8 cellular contexts compared by ENCODE assay signal in the genomic region with DNA sequence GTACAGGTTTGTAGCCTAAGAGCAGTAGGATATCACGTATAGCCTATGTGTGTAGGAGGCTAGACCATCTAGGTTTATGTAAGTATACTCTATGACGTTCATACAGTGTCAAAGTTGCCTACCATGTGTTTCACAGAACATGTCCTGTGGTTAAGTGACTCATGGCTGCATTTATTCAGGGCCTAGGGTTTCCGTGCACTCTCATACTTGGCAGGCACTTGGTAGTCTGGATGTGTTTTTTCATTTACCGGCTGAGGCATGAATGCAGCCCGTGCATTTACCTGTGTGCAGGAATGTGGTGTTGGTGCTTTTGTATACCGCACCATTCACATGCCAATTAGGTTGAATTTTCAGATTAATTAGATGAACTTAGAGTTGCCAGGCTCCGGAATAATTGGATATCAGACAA. TPM values are rescaled to one million over a fixed set of nuclear protein-coding genes. Genes with fewer than 3 reads are reported as not detected.
A peak's percentile ranks its signal among the peaks of the same experiment; 100 is the strongest.
DNase-seq lines count a peak whose midpoint lies in the region; ATAC-seq lines count a peak whose summit lies in the region.

No MANE protein-coding gene starts in this region.

- peak overlapping the region; percentile 84 for H3K27ac Mint-ChIP-seq in T-helper 17 cell
- peak overlapping the region; percentile 82 to 87 for H3K27ac Mint-ChIP-seq in effector memory CD8-positive, alpha-beta T cell

- H4K8ac ChIP-seq in neuronal stem cell (ENCODE audit: low read depth, low read length), result no peak overlapping the region

- no peak overlapping the region for H3K18ac ChIP-seq in neuronal stem cell (ENCODE audit: low read length)

- no peak overlapping the region for H3K4ac ChIP-seq in neuronal stem cell (ENCODE audit: low read length)

- H3K79me1 ChIP-seq in neuronal stem cell (ENCODE audit: low read depth, low read length), result no peaks in the 10 kb centered on the region

- H2BK5ac ChIP-seq in neuronal stem cell (ENCODE audit: low read length), result no peak overlapping the region

- no peaks in the 10 kb centered on the region for H3K9me3 Mint-ChIP-seq in effector memory CD8-positive, alpha-beta T cell

- ATAC-seq in T-helper 17 cell, result peak; percentile 99
- peak; percentile 99 for ATAC-seq in effector memory CD8-positive, alpha-beta T cell (replicated peaks)

- H2BK15ac ChIP-seq in neuronal stem cell (ENCODE audit: low read length), result no peak overlapping the region

- H2BK120ac ChIP-seq in neuronal stem cell (ENCODE audit: low read depth, low read length), result no peak overlapping the region

- no CpG with 5 or more reads among the region's 7 CpGs for WGBS in neuronal stem cell (ENCODE audit: extremely low coverage in 2 of 2, insufficient read length in 2 of 2, insufficient replicate concordance in 1 of 2), 2 donors

- no peak overlapping the region for H3K23ac ChIP-seq in neuronal stem cell (ENCODE audit: low read depth, low read length, poor library complexity)

- no peaks in the 10 kb centered on the region for H3K4me1 ChIP-seq in neuronal stem cell (ENCODE audit: control insufficient read depth in 2 of 2, insufficient read depth in 1 of 2, low read depth in 1 of 2, low read length in 2 of 2)

- DNase-seq in activated T-cell treated with anti-CD3 and anti-CD28 coated beads for 48 hours (ENCODE audit: low read depth), result peak; percentile 27
- no peak for DNase-seq in activated T-cell treated with anti-CD3 and anti-CD28 coated beads, Interleukin-2, amount 50 U/mL, for 1 hour
- peak in 1 of 3 donors; percentile 32 for DNase-seq in T-helper 17 cell
- DNase-seq in effector memory CD8-positive, alpha-beta T cell, result peak; percentile 29 to 42 (median 37)
- peak; percentile 19 to 41 (median 30) for DNase-seq in stimulated activated CD4-positive, alpha-beta T cell treated with anti-CD3 and anti-CD28 coated beads, TNF-alpha, amount 100 ng/mL, for 48 hours (ENCODE audit: low read depth in 3 of 3)
- no peak for DNase-seq in NCI-H1436 (lab: John Stamatoyannopoulos, UW)
- no peak for DNase-seq in neuronal stem cell (ENCODE audit: low spot score)
- no peak for DNase-seq in DMS79 (lab: John Stamatoyannopoulos, UW)

- H2AK5ac ChIP-seq in neuronal stem cell (ENCODE audit: low read depth, low read length), result no peak overlapping the region

- H3K4me3 ChIP-seq in neuronal stem cell (ENCODE audit: low read length in 2 of 2), result no peak overlapping the region

- no peak overlapping the region for H4K91ac ChIP-seq in neuronal stem cell (ENCODE audit: low read depth, low read length, poor library complexity)

- peaks cover 10% of the 10 kb centered on the region for H3K27me3 Mint-ChIP-seq in T-helper 17 cell
- peaks cover 17 to 19% of the 10 kb centered on the region in 2 donors for H3K27me3 Mint-ChIP-seq in effector memory CD8-positive, alpha-beta T cell

- no peaks in the 10 kb centered on the region for H3K36me3 Mint-ChIP-seq in T-helper 17 cell (ENCODE audit: low read depth)
- no peaks in the 10 kb centered on the region for H3K36me3 Mint-ChIP-seq in effector memory CD8-positive, alpha-beta T cell (ENCODE audit: insufficient read depth)

- H3K27me3 ChIP-seq in neuronal stem cell (ENCODE audit: control insufficient read depth in 3 of 3, insufficient read depth in 3 of 3, low read depth in 1 of 3, low read length in 3 of 3), result no peaks in the 10 kb centered on the region

- peak overlapping the region; percentile 58 for H3K4me3 Mint-ChIP-seq in T-helper 17 cell
- H3K4me3 Mint-ChIP-seq in effector memory CD8-positive, alpha-beta T cell, result peak overlapping the region in 1 of 2 donors; percentile 51

- no peaks in the 10 kb centered on the region for H3K36me3 ChIP-seq in neuronal stem cell (replicated peaks in 1 of 2; ENCODE audit: control insufficient read depth in 2 of 2, insufficient read depth in 2 of 2, low read length in 2 of 2)

- H3K9me3 ChIP-seq in T-helper 17 cell (ENCODE audit: control insufficient read depth, low read length, poor library complexity, severe bottlenecking) (no peaks in the 10 kb centered on the region), neuronal stem cell (replicated peaks in 1 of 2; ENCODE audit: control insufficient read depth in 2 of 2, insufficient read depth in 1 of 2, low read depth in 1 of 2, low read length in 2 of 2) (no peaks in the 10 kb centered on the region)

- H3K14ac ChIP-seq in neuronal stem cell (ENCODE audit: low read length), result no peak overlapping the region

- H3K27ac ChIP-seq in neuronal stem cell (replicated peaks; ENCODE audit: low read length), result no peak overlapping the region

- H2AFZ ChIP-seq in neuronal stem cell (ENCODE audit: low read length), result no peak overlapping the region

- no peak overlapping the region for H3K9ac ChIP-seq in neuronal stem cell (ENCODE audit: low read depth, low read length, poor library complexity)

- no peak overlapping the region for H3K4me2 ChIP-seq in neuronal stem cell (ENCODE audit: insufficient read depth, low read length, poor library complexity, severe bottlenecking)

- H3K4me1 Mint-ChIP-seq in T-helper 17 cell, result peaks cover 13% of the 10 kb centered on the region
- H3K4me1 Mint-ChIP-seq in effector memory CD8-positive, alpha-beta T cell (ENCODE audit: low read depth in 2 of 2), result peaks cover 8 to 13% of the 10 kb centered on the region in 2 donors

- H2BK12ac ChIP-seq in neuronal stem cell (ENCODE audit: low read length), result no peak overlapping the region

RNA-seq across cellular contexts. Expression of gene MYL12B, which starts 43.4 kb away (rescaled TPM):
- total RNA-seq in T-helper 17 cell, result 100 to 1,000 TPM; 172 to 178 TPM
- polyA plus RNA-seq in neuronal stem cell (2013, experiment 1 of 2), result 132 TPM
- polyA plus RNA-seq in neuronal stem cell (2013, experiment 2 of 2), result 130 TPM

RNA-seq across cellular contexts. Expression of gene MYL12A, which starts 57.8 kb away (rescaled TPM):
- total RNA-seq in T-helper 17 cell, result 100 to 1,000 TPM; 480 to 500 TPM
- polyA plus RNA-seq in neuronal stem cell (2013, experiment 1 of 2), result 183 TPM
- 185 TPM for polyA plus RNA-seq in neuronal stem cell (2013, experiment 2 of 2)

Comparison
In these comparisons a context has a peak if more than half of its experiments do, and no peak if none do; other contexts are left out.
1. DNase-seq: peak in activated T-cell treated with anti-CD3 and anti-CD28 coated beads for 48 hours (single experiment), effector memory CD8-positive, alpha-beta T cell (3 of 3) and stimulated activated CD4-positive, alpha-beta T cell treated with anti-CD3 and anti-CD28 coated beads, TNF-alpha, amount 100 ng/mL, for 48 hours (3 of 3); none in activated T-cell treated with anti-CD3 and anti-CD28 coated beads, Interleukin-2, amount 50 U/mL, for 1 hour (single experiment), NCI-H1436 (single experiment), neuronal stem cell (single experiment) and DMS79 (single experiment).